27 cellular contexts compared by ENCODE assay signal in the genomic region with DNA sequence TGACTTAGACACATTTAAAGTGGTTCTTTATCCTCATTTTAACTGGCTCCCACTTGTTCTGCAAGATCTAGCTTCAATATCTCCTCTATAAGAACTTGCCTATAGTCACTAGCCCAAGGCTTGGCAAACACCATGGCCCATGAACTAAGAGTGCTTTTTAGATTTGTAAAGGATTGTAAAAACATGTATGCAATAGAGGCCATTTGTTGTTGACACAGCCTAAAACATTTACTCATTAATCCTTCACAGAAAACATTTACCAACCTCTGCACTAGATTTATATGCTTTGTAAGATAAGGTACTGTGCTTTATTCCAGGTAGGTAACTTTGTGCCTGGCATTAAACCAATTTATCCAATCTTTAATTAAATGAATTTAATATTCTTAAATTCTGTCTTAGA. TPM values are rescaled to one million over a fixed set of nuclear protein-coding genes. Genes with fewer than 3 reads are reported as not detected.
"Had no signal": no experiment of that assay in that cellular context is flagged by ENCODE, and none has a peak within 500 bp of the region (broad histone marks: within the 10 kb centered on the region; RNA-seq: fewer than 3 reads in every experiment).

No MANE protein-coding gene starts in this region.

- H3K27ac ChIP-seq: cardiac muscle cell, tibial artery had no signal

- FAIRE-seq: endometrium had no signal

- H3K4me3 ChIP-seq: cardiac muscle cell, tibial artery had no signal

- ATAC-seq: activated CD4-positive, alpha-beta T cell treated with anti-CD3 and anti-CD28 coated beads for 36 hours; left ventricle myocardium superior had no signal

- DNase-seq: activated B cell treated with CpG ODN at 0.5 μM for 24 hours; activated CD4-positive, alpha-beta T cell treated with anti-CD3 and anti-CD28 coated beads for 36 hours; activated CD4-positive, alpha-beta T cell treated with anti-CD3 and anti-CD28 coated beads, Interleukin-2, amount 50 U/mL, for 4 hours; activated CD8-positive, alpha-beta memory T cell treated with anti-CD3 and anti-CD28 coated beads for 24 hours; activated CD8-positive, alpha-beta memory T cell treated with anti-CD3 and anti-CD28 coated beads, Interleukin-2, amount 50 U/mL, for 4 hours; activated naive CD4-positive, alpha-beta T cell treated with Interleukin-2 at 50 U/mL for 16 hours; activated naive CD8-positive, alpha-beta T cell treated with anti-CD3 and anti-CD28 coated beads, Interleukin-2, amount 10 ng/mL, durations not matched to agents 7 days and 5 days; activated T-cell treated with anti-CD3 and anti-CD28 coated beads, Interleukin-2, amount 50 U/mL, for 24 hours; amniotic stem cell; effector CD4-positive, alpha-beta T cell; foreskin fibroblast; left ventricle myocardium superior; nephron progenitor cell; posterior cingulate gyrus; retina; stimulated activated CD4-positive, alpha-beta T cell treated with anti-CD3 and anti-CD28 coated beads, Interleukin-4, amount 100 ng/mL, for 24 hours; T1000; tibial artery had no signal

- H3K9me3 ChIP-seq: tibial artery had no signal

- H3K27me3 ChIP-seq: cardiac muscle cell, tibial artery had no signal

RNA-seq across cellular contexts. Expression of a gene that starts 11.3 kb away (rescaled TPM):
- total RNA-seq: activated B cell treated with CpG ODN at 0.5 μM for 24 hours; activated CD4-positive, alpha-beta T cell treated with anti-CD3 and anti-CD28 coated beads for 36 hours; activated naive CD8-positive, alpha-beta T cell treated with anti-CD3 and anti-CD28 coated beads, Interleukin-2, amount 10 ng/mL, durations not matched to agents 7 days and 5 days; epithelial cell of proximal tubule; fibroblast of lung; glomerular endothelial cell; left ventricle myocardium superior; T-helper 1 cell treated with Interleukin-12 subunit alpha and Interleukin-12 subunit beta and Interleukin-4 antibody, amounts not matched to agents 30 ng/mL and 1 ng/mL, for 36 hours; ureter had no signal
- polyA plus RNA-seq: fibroblast of lung had no signal

RNA-seq across cellular contexts. Expression of a gene that starts 52.9 kb away (rescaled TPM):
- total RNA-seq: activated B cell treated with CpG ODN at 0.5 μM for 24 hours; activated CD4-positive, alpha-beta T cell treated with anti-CD3 and anti-CD28 coated beads for 36 hours; activated naive CD8-positive, alpha-beta T cell treated with anti-CD3 and anti-CD28 coated beads, Interleukin-2, amount 10 ng/mL, durations not matched to agents 7 days and 5 days; cardiac muscle cell; cerebellum; epithelial cell of proximal tubule; fibroblast of lung; glomerular endothelial cell; left ventricle myocardium superior; mononuclear cell; T-helper 1 cell treated with Interleukin-12 subunit alpha and Interleukin-12 subunit beta and Interleukin-4 antibody, amounts not matched to agents 30 ng/mL and 1 ng/mL, for 36 hours had no signal
- polyA plus RNA-seq: cardiac muscle cell, fibroblast of lung had no signal

RNA-seq across cellular contexts. Expression of a gene that starts 59.9 kb away (rescaled TPM):
- total RNA-seq: activated B cell treated with CpG ODN at 0.5 μM for 24 hours; activated CD4-positive, alpha-beta T cell treated with anti-CD3 and anti-CD28 coated beads for 36 hours; activated naive CD8-positive, alpha-beta T cell treated with anti-CD3 and anti-CD28 coated beads, Interleukin-2, amount 10 ng/mL, durations not matched to agents 7 days and 5 days; cardiac muscle cell; cerebellum; epithelial cell of proximal tubule; fibroblast of lung; glomerular endothelial cell; left ventricle myocardium superior; mononuclear cell; T-helper 1 cell treated with Interleukin-12 subunit alpha and Interleukin-12 subunit beta and Interleukin-4 antibody, amounts not matched to agents 30 ng/mL and 1 ng/mL, for 36 hours; ureter had no signal
- polyA plus RNA-seq: cardiac muscle cell, fibroblast of lung had no signal
